28 cellular contexts compared by ENCODE assay signal in the genomic region with DNA sequence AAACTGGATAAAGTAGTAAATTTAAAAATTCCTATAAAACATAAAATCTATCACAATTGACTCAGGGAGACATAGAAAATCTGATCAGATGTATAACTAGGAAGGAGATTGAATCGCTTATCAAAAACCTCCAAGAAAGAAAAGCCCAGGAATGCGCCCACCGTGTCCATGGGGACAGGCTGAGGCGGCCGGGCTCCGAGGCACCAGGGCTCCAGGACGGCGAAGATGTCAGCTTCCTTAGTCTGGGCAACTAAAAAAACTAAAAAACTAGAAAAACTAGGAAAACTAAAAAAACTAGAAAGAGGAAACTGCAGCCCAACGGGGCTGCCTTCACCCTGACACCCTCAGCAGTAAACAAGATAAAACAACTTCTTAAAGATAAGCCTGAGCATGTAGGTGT.
DNase-seq lines count a peak whose midpoint lies in the region; ATAC-seq, FAIRE-seq and TF ChIP-seq lines count a peak whose summit lies in the region.
"Had no signal": no experiment of that assay in that cellular context is flagged by ENCODE, and none has a peak within 500 bp of the region (broad histone marks: within the 10 kb centered on the region; RNA-seq: fewer than 3 reads in every experiment).

No MANE protein-coding gene starts in this region.

- TF ChIP-seq CTCF in HL-60 (IDR thresholded peaks at IDR 0.05; ENCODE audit: insufficient read depth, low read length) (no peak), K562 (IDR thresholded peaks at IDR 0.05 in 2 of 3, conservative IDR thresholded peaks at IDR 0.05 in 1 of 3; ENCODE audit: insufficient read depth in 2 of 3, low read depth in 1 of 3, low read length in 3 of 3) (no peak), esophagus muscularis mucosa (IDR thresholded peaks at IDR 0.05) (no peak), neural progenitor cell (IDR thresholded peaks at IDR 0.05) (no peak)

- H3K4me3 Mint-ChIP-seq in neural progenitor cell, result no peak overlapping the region
- H3K4me3 Mint-ChIP-seq: CD14-positive monocyte; CD4-positive, alpha-beta memory T cell; CD4-positive, CD25-positive, alpha-beta regulatory T cell; CD8-positive, alpha-beta memory T cell had no signal

- H4K20me1 ChIP-seq in K562 (replicated peaks; ENCODE audit: control insufficient read depth, insufficient read depth, low read length) (no peaks in the 10 kb centered on the region), neural progenitor cell (ENCODE audit: low read depth) (no peaks in the 10 kb centered on the region)
- H4K20me1 ChIP-seq: BLaER1 had no signal

- H3K4me3 ChIP-seq in HL-60 (replicated peaks; ENCODE audit: insufficient read depth, low read length), result no peak overlapping the region
- H3K4me3 ChIP-seq in K562, result no peak overlapping the region
- H3K4me3 ChIP-seq in esophagus muscularis mucosa, result no peak overlapping the region
- H3K4me3 ChIP-seq in neural progenitor cell, result no peak overlapping the region
- H3K4me3 ChIP-seq: BLaER1, GM12878 had no signal

- no peak overlapping the region for H3K27ac Mint-ChIP-seq in neural progenitor cell
- H3K27ac Mint-ChIP-seq: CD4-positive, alpha-beta memory T cell; CD4-positive, CD25-positive, alpha-beta regulatory T cell; CD8-positive, alpha-beta memory T cell had no signal

- H3K9ac ChIP-seq in K562 (ENCODE audit: insufficient read depth in 1 of 2, low read depth in 2 of 2, low read length in 2 of 2) (no peak overlapping the region), neural progenitor cell (no peak overlapping the region)
- H3K9ac ChIP-seq: BLaER1 had no signal

- H2AFZ ChIP-seq in K562 (ENCODE audit: low read depth, low read length), result no peak overlapping the region
- peak overlapping the region; percentile 77 for H2AFZ ChIP-seq in neural progenitor cell (replicated peaks)

- H3K4me2 ChIP-seq in K562 (ENCODE audit: insufficient read depth, low read length) (no peak overlapping the region), neural progenitor cell (no peak overlapping the region)
- H3K4me2 ChIP-seq: BLaER1 had no signal

- 4% methylated on average over 9 of the region's 9 CpGs for WGBS in K562 (ENCODE audit: insufficient coverage, low coverage, missing lambda C conversion rate)
- WGBS in esophagus muscularis mucosa, result 89% methylated on average over 9 of the region's 9 CpGs

- intact Hi-C loops in K562 (cut with micrococcal nuclease), result no loop called here
- intact Hi-C loops in esophagus muscularis mucosa (cut with DNase I), result no loop called here

- no peak for TF ChIP-seq EP300 in K562 (IDR thresholded peaks at IDR 0.05; ENCODE audit: low read length)
- no peak for TF ChIP-seq EP300 in esophagus muscularis mucosa (IDR thresholded peaks at IDR 0.05)

- H3F3A ChIP-seq in neural progenitor cell (ENCODE audit: low read depth), result peaks cover 18% of the 10 kb centered on the region

- BruUV-seq in K562 (replicated peaks; lab: Mats Ljungman, UMichigan), result no TSS peak

- POLR2A ChIA-PET in K562 (lab: Yijun Ruan, JAX), result no interaction called here

- H3K27me3 Mint-ChIP-seq in neural progenitor cell (ENCODE audit: insufficient read depth, low read depth), result no peaks in the 10 kb centered on the region

- H3K27ac ChIP-seq in HL-60 (replicated peaks) (peak overlapping the region; percentile 52; the same call in 1 of the 2 replicates), K562 (ENCODE audit: extremely low read depth, low read depth, low read length) (no peak overlapping the region), esophagus muscularis mucosa (replicated peaks in 1 of 4) (no peak overlapping the region), neural progenitor cell (no peak overlapping the region)
- H3K27ac ChIP-seq: BLaER1 had no signal

- H3K9me1 ChIP-seq in K562 (ENCODE audit: control insufficient read depth, insufficient read depth, low read length), result no peaks in the 10 kb centered on the region

- peaks cover 4% of the 10 kb centered on the region for H3K9me3 Mint-ChIP-seq in neural progenitor cell

- H3K36me3 ChIP-seq in K562 (ENCODE audit: control insufficient read depth, insufficient read depth, low read length) (no peaks in the 10 kb centered on the region), esophagus muscularis mucosa (no peaks in the 10 kb centered on the region), neural progenitor cell (no peaks in the 10 kb centered on the region)
- H3K36me3 ChIP-seq: BE2C, BLaER1 had no signal

- TF ChIP-seq POLR2A in K562 (conservative IDR thresholded peaks at IDR 0.05), result no peak
- no peak for TF ChIP-seq POLR2A in esophagus muscularis mucosa (IDR thresholded peaks at IDR 0.05; ENCODE audit: low read depth)

- H3K79me2 ChIP-seq in K562 (ENCODE audit: control insufficient read depth, insufficient read depth, low read length), result no peaks in the 10 kb centered on the region
- H3K79me2 ChIP-seq in neural progenitor cell (ENCODE audit: low read depth), result no peaks in the 10 kb centered on the region

- CTCF ChIA-PET in K562 (lab: Yijun Ruan, JAX; ENCODE audit: low intra/inter-chr PET ratio), result no interaction called here

- no peak for FAIRE-seq in K562 (lab: Jason Lieb, UNC)
- FAIRE-seq: A204.1, GM12878, GM12892, GM18507 had no signal

- no peaks in the 10 kb centered on the region for H3K36me3 Mint-ChIP-seq in neural progenitor cell
- H3K36me3 Mint-ChIP-seq: CD14-positive monocyte; CD4-positive, CD25-positive, alpha-beta regulatory T cell had no signal

- no peaks in the 10 kb centered on the region for H3K9me3 ChIP-seq in K562 (replicated peaks; ENCODE audit: control insufficient read depth, insufficient read depth, low read depth, low read length)
- no peaks in the 10 kb centered on the region for H3K9me3 ChIP-seq in esophagus muscularis mucosa
- no peaks in the 10 kb centered on the region for H3K9me3 ChIP-seq in neural progenitor cell (ENCODE audit: low read depth)
- H3K9me3 ChIP-seq: BE2C, BLaER1 had no signal

- H3K27me3 ChIP-seq in HL-60 (ENCODE audit: insufficient read depth, poor library complexity, severe bottlenecking), result no peaks in the 10 kb centered on the region
- H3K27me3 ChIP-seq in K562 (ENCODE audit: control insufficient read depth in 2 of 2, insufficient read depth in 2 of 2, low read length in 2 of 2), result peaks cover 6 to 13% of the 10 kb centered on the region in 2 experiments; a peak in 4 of 5 replicates
- H3K27me3 ChIP-seq in esophagus muscularis mucosa, result no peaks in the 10 kb centered on the region
- no peaks in the 10 kb centered on the region for H3K27me3 ChIP-seq in neural progenitor cell
- H3K27me3 ChIP-seq: BE2C had no signal

- ATAC-seq in K562 (no peak), HG02610 (IDR thresholded peaks at IDR 0.05; ENCODE audit: unreplicated experiment) (no peak)
- ATAC-seq: GM12878 had no signal

- peaks cover 5% of the 10 kb centered on the region for H3K4me1 Mint-ChIP-seq in neural progenitor cell
- H3K4me1 Mint-ChIP-seq: CD4-positive, CD25-positive, alpha-beta regulatory T cell had no signal

- DNase-seq in HL-60 (ENCODE audit: low read depth in 1 of 2, low spot score in 1 of 2) (no peak), K562 (ENCODE audit: extremely low read depth in 1 of 4, low spot score in 3 of 4) (no peak), esophagus muscularis mucosa (ENCODE audit: extremely low spot score) (peak; percentile 64), neural progenitor cell (ENCODE audit: low spot score) (no peak), putamen (ENCODE audit: low spot score) (no peak)
- DNase-seq in activated naive CD4-positive, alpha-beta T cell treated with Interleukin-2 at 50 U/mL for 16 hours, result no peak
- DNase-seq: 8988T; ACHN; BE2C; C1 segment of cervical spinal cord; CD4-positive, alpha-beta memory T cell; CD4-positive, CD25-positive, alpha-beta regulatory T cell; CD8-positive, alpha-beta memory T cell; COR-L47; DMS 273 treated with DMSO at 0.1 percent for 48 hours; DMS153; DMS53; DMS79; DND-41; EL; GDM1 had no signal

- in situ Hi-C loops in K562 (cut with MboI), result no loop called here

- no peak for TF ChIP-seq RAD21 in K562 (CRISPR knock-in tag; conservative IDR thresholded peaks at IDR 0.05 in 1 of 2, IDR thresholded peaks at IDR 0.05 in 1 of 2)

- H3K4me1 ChIP-seq in K562 (replicated peaks in 1 of 2; ENCODE audit: control insufficient read depth in 2 of 2, insufficient read depth in 2 of 2, low read length in 2 of 2), result no peaks in the 10 kb centered on the region
- no peaks in the 10 kb centered on the region for H3K4me1 ChIP-seq in esophagus muscularis mucosa
- peaks cover 28% of the 10 kb centered on the region for H3K4me1 ChIP-seq in neural progenitor cell
- H3K4me1 ChIP-seq: BE2C, BLaER1 had no signal

TF ChIP-seq in K562, 482 proteins besides CTCF, POLR2A, EP300 and RAD21 (continues in another document):
- TF ChIP-seq FOXA1 (IDR thresholded peaks at IDR 0.05; ENCODE audit: borderline replicate concordance), result no peak
- TF ChIP-seq DIDO1 (tag; IDR thresholded peaks at IDR 0.05; ENCODE audit: low read depth), result no peak
- TF ChIP-seq NBN (IDR thresholded peaks at IDR 0.05; ENCODE audit: low read depth), result no peak
- peak; percentile 30; the same call in 1 of the 2 replicates for TF ChIP-seq ZNF512 (tag; IDR thresholded peaks at IDR 0.05)
- TF ChIP-seq SOX6 (IDR thresholded peaks at IDR 0.05), result no peak
